ENCODE assay signal across 10 cellular contexts in genomic region chr17:1561420-1562177, GRCh38. TPM values are rescaled to one million over a fixed set of nuclear protein-coding genes. Genes with fewer than 3 reads are reported as not detected.
A peak's percentile ranks its signal among the peaks of the same experiment; 100 is the strongest.
DNase-seq lines count a peak whose midpoint lies in the region; ATAC-seq, FAIRE-seq and TF ChIP-seq lines count a peak whose summit lies in the region.
"Had no signal": no experiment of that assay in that cellular context is flagged by ENCODE, and none has a peak within 500 bp of the region (broad histone marks: within the 10 kb centered on the region; RNA-seq: fewer than 3 reads in every experiment).

No MANE protein-coding gene starts in this region.

- ATAC-seq in activated CD8-positive, alpha-beta T cell treated with anti-CD3 and anti-CD28 coated beads for 36 hours, result peak; percentile 34
- peak; percentile 37 for ATAC-seq in naive thymus-derived CD4-positive, alpha-beta T cell

- H3K36me3 Mint-ChIP-seq in activated CD8-positive, alpha-beta T cell treated with anti-CD3 and anti-CD28 coated beads for 36 hours (ENCODE audit: low read depth), result no peaks in the 10 kb centered on the region
- peaks cover 0 to 5% (median 0%) of the 10 kb centered on the region in 5 donors for H3K36me3 Mint-ChIP-seq in naive thymus-derived CD4-positive, alpha-beta T cell

- POLR2A ChIA-PET in activated CD8-positive, alpha-beta T cell treated with anti-CD3 and anti-CD28 coated beads for 36 hours (lab: Charles Lee), result interaction anchor here (0.6 to 0.9 kb wide), 2 partner anchors 9 to 210 kb away, joined by 3 read pairs; no protein-coding TSS in a partner anchor
- POLR2A ChIA-PET in naive thymus-derived CD4-positive, alpha-beta T cell (lab: Charles Lee), result interaction anchor here (0.6 to 2.0 kb wide), 5 partner anchors 30 to 1087 kb away, joined by 3 to 7 read pairs (median 4); partner anchors contain the start of gene INPP5K

- peak overlapping the region; percentile 49 for H3K27ac Mint-ChIP-seq in activated CD8-positive, alpha-beta T cell treated with anti-CD3 and anti-CD28 coated beads for 36 hours
- peak overlapping the region in 8 of 9 donors; percentile 54 to 90 (median 76) for H3K27ac Mint-ChIP-seq in naive thymus-derived CD4-positive, alpha-beta T cell

- peak; percentile 60 for TF ChIP-seq CTCF in activated CD8-positive, alpha-beta T cell treated with anti-CD3 and anti-CD28 coated beads for 36 hours (IDR thresholded peaks at IDR 0.05)

- H3K27me3 ChIP-seq in naive thymus-derived CD4-positive, alpha-beta T cell (ENCODE audit: control insufficient read depth in 2 of 2, insufficient read depth in 2 of 2, low read length in 2 of 2), result no peaks in the 10 kb centered on the region

- DNase-seq in DMS 273 (lab: John Stamatoyannopoulos, UW; ENCODE audit: unreplicated experiment) (peak; percentile 40), DMS 273 treated with DMSO at 0.1 percent for 48 hours (lab: John Stamatoyannopoulos, UW) (no peak), epithelial cell of prostate (ENCODE audit: low read depth, low spot score) (no peak), urothelium cell line (ENCODE audit: low spot score) (peak; percentile 35), DMS79 treated with DMSO at 0.1 percent for 48 hours (lab: John Stamatoyannopoulos, UW) (no peak)
- no peak for DNase-seq in Jurkat, Clone E6-1 (ENCODE audit: low read depth, low spot score)
- peak; percentile 52 for DNase-seq in activated CD8-positive, alpha-beta T cell treated with anti-CD3 and anti-CD28 coated beads for 36 hours
- DNase-seq in naive thymus-derived CD4-positive, alpha-beta T cell, result peak in 8 of 9 donors; percentile 28 to 58 (median 36)

- H3K4me3 Mint-ChIP-seq in activated CD8-positive, alpha-beta T cell treated with anti-CD3 and anti-CD28 coated beads for 36 hours, result peak overlapping the region; percentile 83
- H3K4me3 Mint-ChIP-seq in naive thymus-derived CD4-positive, alpha-beta T cell, result peak overlapping the region; percentile 73 to 89 (median 82)

- CTCF ChIA-PET in activated CD8-positive, alpha-beta T cell treated with anti-CD3 and anti-CD28 coated beads for 36 hours (lab: Charles Lee), result interaction anchor here (0.6 to 1.9 kb wide), 6 partner anchors 13 to 107 kb away, joined by 3 to 9 read pairs (median 4); partner anchors contain the start of gene SLC43A2
- CTCF ChIA-PET in naive thymus-derived CD4-positive, alpha-beta T cell (lab: Charles Lee), result interaction anchor here (1.1 to 1.2 kb wide), 2 partner anchors 68 to 196 kb away, joined by 3 to 4 read pairs; no protein-coding TSS in a partner anchor

- H3K4me1 ChIP-seq in naive thymus-derived CD4-positive, alpha-beta T cell (ENCODE audit: control insufficient read depth in 2 of 2, insufficient read depth in 2 of 2, low read length in 2 of 2), result peaks cover 9 to 12% of the 10 kb centered on the region in 2 donors

- H3K4me1 Mint-ChIP-seq in activated CD8-positive, alpha-beta T cell treated with anti-CD3 and anti-CD28 coated beads for 36 hours (ENCODE audit: low read depth), result peaks cover 25% of the 10 kb centered on the region
- H3K4me1 Mint-ChIP-seq in naive thymus-derived CD4-positive, alpha-beta T cell, result peaks cover 25 to 54% (median 43%) of the 10 kb centered on the region in 7 donors

- peak overlapping the region; percentile 70 for H3K27ac ChIP-seq in epithelial cell of prostate
- peak overlapping the region; percentile 76 for H3K27ac ChIP-seq in naive thymus-derived CD4-positive, alpha-beta T cell (ENCODE audit: low read depth, low read length)

- FAIRE-seq in urothelium cell line (lab: Jason Lieb, UNC), result no peak
- FAIRE-seq: A204.1, colon had no signal

- peak overlapping the region; percentile 64 for H3K4me3 ChIP-seq in Jurkat, Clone E6-1 (ENCODE audit: low read length)
- H3K4me3 ChIP-seq in naive thymus-derived CD4-positive, alpha-beta T cell (ENCODE audit: low read length), result peak overlapping the region; percentile 39

- intact Hi-C loops in activated CD8-positive, alpha-beta T cell treated with anti-CD3 and anti-CD28 coated beads for 36 hours (cut with micrococcal nuclease), result no loop called here
- intact Hi-C loops in naive thymus-derived CD4-positive, alpha-beta T cell (cut with micrococcal nuclease), result loop anchor here (1.0 to 5.0 kb wide), 10 partner anchors 45 to 481 kb away; partner anchors contain the start of genes CRK (in 2 of the 2), INPP5K (in 2 of the 2), SLC43A2 (in 2 of the 2) and OVCA2 (in 1 of the 2)

- H3K9me3 ChIP-seq in naive thymus-derived CD4-positive, alpha-beta T cell (ENCODE audit: control insufficient read depth in 2 of 3, low read length in 3 of 3), result no peaks in the 10 kb centered on the region

- H3K36me3 ChIP-seq in naive thymus-derived CD4-positive, alpha-beta T cell (ENCODE audit: control insufficient read depth in 2 of 3, insufficient read depth in 3 of 3, low read length in 3 of 3), result peaks cover 0 to 8% (median 0%) of the 10 kb centered on the region in 3 experiments

- H3K27me3 Mint-ChIP-seq in activated CD8-positive, alpha-beta T cell treated with anti-CD3 and anti-CD28 coated beads for 36 hours, result no peaks in the 10 kb centered on the region
- H3K27me3 Mint-ChIP-seq in naive thymus-derived CD4-positive, alpha-beta T cell, result peaks cover 0 to 13% (median 0%) of the 10 kb centered on the region in 5 donors

- no peaks in the 10 kb centered on the region for H3K9me3 Mint-ChIP-seq in activated CD8-positive, alpha-beta T cell treated with anti-CD3 and anti-CD28 coated beads for 36 hours
- peaks cover 0 to 5% (median 0%) of the 10 kb centered on the region in 11 donors for H3K9me3 Mint-ChIP-seq in naive thymus-derived CD4-positive, alpha-beta T cell

RNA-seq across cellular contexts. Expression of gene PITPNA, which starts 1.0 kb away (rescaled TPM):
- 82.6 TPM for polyA plus RNA-seq in Jurkat, Clone E6-1 (2012; ENCODE audit: insufficient read depth, insufficient read length)
- total RNA-seq in activated CD8-positive, alpha-beta T cell treated with anti-CD3 and anti-CD28 coated beads for 36 hours, result 10 to 100 TPM; 31.7 to 34.4 TPM
- total RNA-seq in naive thymus-derived CD4-positive, alpha-beta T cell, result 10 to 100 TPM; 31.5 to 87.9 (median 39.1) TPM
- 10 to 100 TPM; 16.6 to 25.3 TPM for polyA plus RNA-seq in naive thymus-derived CD4-positive, alpha-beta T cell

RNA-seq across cellular contexts. Expression of gene INPP5K, which starts 45.2 kb away (rescaled TPM):
- polyA plus RNA-seq in Jurkat, Clone E6-1 (2012; ENCODE audit: insufficient read depth, insufficient read length), result 21.4 TPM
- total RNA-seq in activated CD8-positive, alpha-beta T cell treated with anti-CD3 and anti-CD28 coated beads for 36 hours, result 10 to 100 TPM; 16.5 to 16.7 TPM
- total RNA-seq in naive thymus-derived CD4-positive, alpha-beta T cell, result 100 to 1,000 TPM in 2 of 5 experiments, 10 to 100 TPM in 3; 50.5 to 184 (median 84.2) TPM
- 10 to 100 TPM; 72.9 to 84.3 TPM for polyA plus RNA-seq in naive thymus-derived CD4-positive, alpha-beta T cell

Comparison
In these comparisons a context has a peak if more than half of its experiments do, and no peak if none do; other contexts are left out.
1. DNase-seq: peak in DMS 273 (single experiment), activated CD8-positive, alpha-beta T cell treated with anti-CD3 and anti-CD28 coated beads for 36 hours (single experiment), naive thymus-derived CD4-positive, alpha-beta T cell (8 of 9) and urothelium cell line (single experiment); none in DMS 273 treated with DMSO at 0.1 percent for 48 hours (single experiment), Jurkat, Clone E6-1 (single experiment), epithelial cell of prostate (single experiment) and DMS79 treated with DMSO at 0.1 percent for 48 hours (single experiment).